8 cellular contexts compared by ENCODE assay signal in genomic region chr17:64343833-64344637, GRCh38. TPM values are rescaled to one million over a fixed set of nuclear protein-coding genes. Genes with fewer than 3 reads are reported as not detected.
DNase-seq lines count a peak whose midpoint lies in the region; ATAC-seq and TF ChIP-seq lines count a peak whose summit lies in the region.

No MANE protein-coding gene starts in this region.

- ATAC-seq in right lobe of liver = peak; percentile 77 to 87 (median 78)
- no peak for ATAC-seq in HG03139 (IDR thresholded peaks at IDR 0.05; ENCODE audit: unreplicated experiment)
- no peak for ATAC-seq in HG03097 (IDR thresholded peaks at IDR 0.05; ENCODE audit: low FRiP score, unreplicated experiment)

- H3K27ac ChIP-seq in PC-9 (peak overlapping the region; percentile 79), colonic mucosa (peak overlapping the region; percentile 47), right lobe of liver (peak overlapping the region in 2 of 3 donors; percentile 47 to 66), thymus (ENCODE audit: low read depth) (peak overlapping the region; percentile 61)

- no peak overlapping the region for H2AFZ ChIP-seq in PC-9

- H3K9ac ChIP-seq in colonic mucosa (ENCODE audit: low read depth in 2 of 2, low read length in 2 of 2) = no peak overlapping the region

- intact Hi-C loops in PC-9 (cut with micrococcal nuclease; ENCODE audit: unreplicated experiment) (loop anchor here (1.0 to 2.0 kb wide), 3 partner anchors 12 to 40 kb away; no protein-coding TSS in a partner anchor), colonic mucosa (cut with DNase I) (no loop called here), right lobe of liver (cut with DNase I) (no loop called here)

- DNase-seq in NCI-H2107 treated with DMSO at 0.1 percent for 48 hours (lab: John Stamatoyannopoulos, UW; ENCODE audit: unreplicated experiment) = peak; percentile 31
- no peak for DNase-seq in NCI-H2107 (lab: John Stamatoyannopoulos, UW)
- peak; percentile 80 to 97 for DNase-seq in PC-9
- DNase-seq in colonic mucosa = peak; percentile 64
- DNase-seq in right lobe of liver = peak; percentile 77 to 85 (median 81)

- peaks cover 34% of the 10 kb centered on the region for H3F3A ChIP-seq in PC-9 (ENCODE audit: insufficient read depth, low read depth)

- H4K20me1 ChIP-seq in PC-9 (ENCODE audit: insufficient read depth) = no peaks in the 10 kb centered on the region

- TF ChIP-seq CTCF in PC-9 (conservative IDR thresholded peaks at IDR 0.05) (no peak), colonic mucosa (IDR thresholded peaks at IDR 0.05) (no peak), right lobe of liver (IDR thresholded peaks at IDR 0.05) (no peak)

- no peaks in the 10 kb centered on the region for H3K9me2 ChIP-seq in PC-9 (ENCODE audit: insufficient read depth)

- H3K4me1 ChIP-seq in PC-9 (replicated peaks; ENCODE audit: insufficient read depth) (peaks cover 41% of the 10 kb centered on the region), colonic mucosa (no peaks in the 10 kb centered on the region), right lobe of liver (peaks cover 0 to 15% (median 2%) of the 10 kb centered on the region in 4 donors), thymus (ENCODE audit: control insufficient read depth, insufficient read depth, low read length) (peaks cover 5% of the 10 kb centered on the region)

- CTCF ChIA-PET in PC-9 (lab: Charles Lee) = interaction anchor here (0.6 kb wide), 1 partner anchor 424 kb away, joined by 6 read pairs; no protein-coding TSS in a partner anchor

- BruUV-seq in PC-9 (replicated peaks; lab: Mats Ljungman, UMichigan) = no TSS peak

- no peaks in the 10 kb centered on the region for H3K79me2 ChIP-seq in PC-9 (ENCODE audit: low read depth)

- H3K4me3 ChIP-seq in PC-9 (no peak overlapping the region), colonic mucosa (no peak overlapping the region), right lobe of liver (no peak overlapping the region), thymus (ENCODE audit: low read length) (no peak overlapping the region)

- H3K4me2 ChIP-seq in PC-9 = peak overlapping the region; percentile 53

- WGBS in right lobe of liver (ENCODE audit: insufficient coverage, low coverage, low lambda C conversion rate, missing lambda C conversion rate) = 57% methylated on average over 10 of the region's 11 CpGs
- 87% methylated on average over 11 of the region's 11 CpGs for WGBS in thymus

- no peak for TF ChIP-seq POLR2A in right lobe of liver (IDR thresholded peaks at IDR 0.05)

- POLR2A ChIA-PET in PC-9 (lab: Charles Lee; ENCODE audit: unreplicated experiment) = interaction anchor here (0.6 to 0.9 kb wide), 3 partner anchors 10 to 1722 kb away, joined by 3 to 10 read pairs (median 4); no protein-coding TSS in a partner anchor

- H3K27me3 ChIP-seq in PC-9 (ENCODE audit: insufficient read depth, low read depth) (no peaks in the 10 kb centered on the region), colonic mucosa (no peaks in the 10 kb centered on the region), right lobe of liver (no peaks in the 10 kb centered on the region), thymus (ENCODE audit: control insufficient read depth, insufficient read depth) (no peaks in the 10 kb centered on the region)

- H3K9me3 ChIP-seq in PC-9 (ENCODE audit: insufficient read depth, low read depth) (no peaks in the 10 kb centered on the region), colonic mucosa (no peaks in the 10 kb centered on the region), right lobe of liver (no peaks in the 10 kb centered on the region), thymus (ENCODE audit: control insufficient read depth) (no peaks in the 10 kb centered on the region)

- H3K36me3 ChIP-seq in PC-9 (ENCODE audit: low read depth) (no peaks in the 10 kb centered on the region; the same call in none of the 2 replicates), colonic mucosa (no peaks in the 10 kb centered on the region), right lobe of liver (no peaks in the 10 kb centered on the region), thymus (ENCODE audit: control insufficient read depth, insufficient read depth) (peaks cover 47% of the 10 kb centered on the region)

RNA-seq across cellular contexts. Expression of gene PECAM1, which starts 46.6 kb away (rescaled TPM):
- total RNA-seq in PC-9 (2021) (0.80 and 1.5 TPM in 2 replicates), colonic mucosa (10 to 100 TPM; 17.5 to 48.8 TPM), right lobe of liver (10 to 100 TPM; 15.9 to 32.9 (median 19.1) TPM)
- polyA plus RNA-seq in thymus = 42.8 TPM

Comparison
In these comparisons a context has a peak if more than half of its experiments do, and no peak if none do; other contexts are left out.
1. ATAC-seq: peak in right lobe of liver (4 of 4); none in HG03139 (single experiment) and HG03097 (single experiment).
2. Peak in every context shown above with its lines, with median percentiles within 50 percentile points of each other: H3K27ac ChIP-seq.